In the genomic region with DNA sequence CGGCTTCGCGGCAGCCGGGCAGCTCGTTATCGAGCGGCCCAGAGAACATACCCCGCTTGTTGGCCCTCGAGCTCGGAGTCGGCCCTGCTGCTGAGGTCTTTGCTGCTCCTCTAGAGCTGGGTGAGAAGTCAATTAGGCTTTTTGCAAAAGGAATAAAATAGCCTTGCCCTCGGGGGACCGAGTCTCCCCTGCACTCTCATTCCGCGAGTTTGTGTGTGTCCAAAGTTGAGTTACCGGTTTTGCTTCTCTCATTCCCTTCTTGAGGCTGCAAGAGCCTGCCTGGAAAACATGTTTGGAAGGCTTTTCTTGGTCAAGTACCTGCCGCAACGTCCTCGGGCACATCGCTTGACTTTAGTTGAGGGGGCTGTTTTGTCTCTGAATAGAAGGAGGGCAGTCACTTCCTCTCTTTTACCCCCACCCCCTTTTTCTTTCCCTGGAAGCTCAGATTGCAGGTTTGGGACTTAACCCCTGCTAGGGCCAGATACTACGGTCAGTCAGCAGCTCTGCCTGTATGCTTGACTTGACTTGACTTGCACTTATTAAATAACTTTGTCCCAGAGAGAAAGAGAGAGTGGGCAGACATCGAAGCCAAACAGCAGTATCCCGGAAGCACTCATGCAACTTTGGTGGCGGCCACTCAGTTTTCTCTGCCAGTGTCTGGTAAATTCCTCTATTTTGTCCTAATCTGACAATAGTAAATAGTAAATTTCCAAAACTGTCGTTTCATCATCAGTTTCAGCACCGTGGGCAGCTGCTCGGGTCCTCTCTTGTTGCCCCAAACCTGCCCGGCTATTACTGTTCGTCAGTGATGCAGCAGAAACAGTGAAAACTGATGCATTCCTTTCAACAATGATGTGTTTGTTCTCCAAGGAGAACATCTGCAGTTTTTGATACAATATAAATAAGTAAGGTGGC, we compare ENCODE assay signal across 8 cellular contexts. TPM values are rescaled to one million over a fixed set of nuclear protein-coding genes. Genes with fewer than 3 reads are reported as not detected.
DNase-seq lines count a peak whose midpoint lies in the region; ATAC-seq and TF ChIP-seq lines count a peak whose summit lies in the region.

No MANE protein-coding gene starts in this region.

- H3K4me1 ChIP-seq in tibial nerve, result peaks cover 0 to 64% (median 33%) of the 10 kb centered on the region in 4 donors

- no peak for TF ChIP-seq RAD21 in Ishikawa (IDR thresholded peaks at IDR 0.05; ENCODE audit: low read depth)

- no peaks in the 10 kb centered on the region for H3K9me3 ChIP-seq in tibial nerve

- CTCF ChIA-PET in GM10248 (lab: Yijun Ruan, JAX) (interaction anchor here (1.0 to 1.5 kb wide), 7 partner anchors 9 to 283 kb away, joined by 3 to 5 read pairs (median 3); no protein-coding TSS in a partner anchor), WTC11 (lab: Charles Lee) (interaction anchor here (0.6 to 1.9 kb wide), 5 partner anchors 11 to 301 kb away, joined by 3 to 6 read pairs (median 4); no protein-coding TSS in a partner anchor)

- no peaks in the 10 kb centered on the region for H3K36me3 ChIP-seq in tibial nerve

- no peak for TF ChIP-seq POLR2A in tibial nerve (IDR thresholded peaks at IDR 0.05)

- H3K4me3 Mint-ChIP-seq in WTC11, result peak overlapping the region; percentile 95

- H3K4me3 ChIP-seq in epithelial cell of esophagus (ENCODE audit: low read length) (peak overlapping the region; percentile 95), tibial nerve (peak overlapping the region; percentile 58 to 86 (median 69))

- TF ChIP-seq EP300 in Ishikawa (IDR thresholded peaks at IDR 0.05; ENCODE audit: borderline replicate concordance) (no peak), tibial nerve (IDR thresholded peaks at IDR 0.05) (no peak)

- no peaks in the 10 kb centered on the region for H3K36me3 Mint-ChIP-seq in WTC11

- TF ChIP-seq CTCF in GM10248 (IDR thresholded peaks at IDR 0.05; ENCODE audit: control extremely low read depth, extremely low read depth, low read depth, missing control alignments) (no peak), WTC11 (IDR thresholded peaks at IDR 0.05) (no peak), epithelial cell of esophagus (IDR thresholded peaks at IDR 0.05; ENCODE audit: insufficient read depth, low read depth, low read length, missing control alignments) (no peak), tibial nerve (IDR thresholded peaks at IDR 0.05) (no peak)

- H3K9me3 Mint-ChIP-seq in WTC11, result no peaks in the 10 kb centered on the region

- H3K27ac Mint-ChIP-seq in WTC11, result peak overlapping the region; percentile 97

- H3K27me3 ChIP-seq in tibial nerve, result no peaks in the 10 kb centered on the region

- DNase-seq in GM10248 (ENCODE audit: extremely low spot score) (peak; percentile 9), WTC11 (ENCODE audit: low spot score) (peak; percentile 25), epithelial cell of esophagus (ENCODE audit: low read depth) (peak; percentile 82), midbrain (lab: John Stamatoyannopoulos, UW) (peak; percentile 69), tibial nerve (ENCODE audit: low spot score in 2 of 2) (peak in 1 of 2 donors; percentile 11), D341Med (ENCODE audit: low spot score) (no peak)

- peaks cover 48% of the 10 kb centered on the region for H3K4me1 Mint-ChIP-seq in WTC11

- H3K27me3 Mint-ChIP-seq in WTC11 (ENCODE audit: low read depth), result no peaks in the 10 kb centered on the region

- 0 to 1% methylated on average over 23 to 29 of the region's 29 CpGs for WGBS in tibial nerve, 2 donors

- H3K27ac ChIP-seq in tibial nerve, result peak overlapping the region; percentile 96 to 99 (median 98)

- POLR2A ChIA-PET in GM10248 (lab: Yijun Ruan, JAX), result no interaction called here
- POLR2A ChIA-PET in WTC11 (lab: Charles Lee), result interaction anchor here (0.6 to 1.5 kb wide), 2 partner anchors 36 to 156 kb away, joined by 3 to 5 read pairs; a partner anchor contains a TSS

- ATAC-seq in GM21737 (IDR thresholded peaks at IDR 0.05; ENCODE audit: unreplicated experiment), result peak; percentile 13
- ATAC-seq in WTC11, result peak; percentile 40

TF ChIP-seq in Ishikawa, 13 proteins besides CTCF, POLR2A, EP300 and RAD21:
- TF ChIP-seq CREB1 (IDR thresholded peaks at IDR 0.05; ENCODE audit: low read depth) (no peak), CEBPB (IDR thresholded peaks at IDR 0.05) (no peak; the same call in 1 of the 2 replicates), TEAD4 (IDR thresholded peaks at IDR 0.05) (peak; percentile 27; the same call in 1 of the 2 replicates), TCF12 (IDR thresholded peaks at IDR 0.05; ENCODE audit: low read depth) (no peak)
- TF ChIP-seq, protein P1, sequence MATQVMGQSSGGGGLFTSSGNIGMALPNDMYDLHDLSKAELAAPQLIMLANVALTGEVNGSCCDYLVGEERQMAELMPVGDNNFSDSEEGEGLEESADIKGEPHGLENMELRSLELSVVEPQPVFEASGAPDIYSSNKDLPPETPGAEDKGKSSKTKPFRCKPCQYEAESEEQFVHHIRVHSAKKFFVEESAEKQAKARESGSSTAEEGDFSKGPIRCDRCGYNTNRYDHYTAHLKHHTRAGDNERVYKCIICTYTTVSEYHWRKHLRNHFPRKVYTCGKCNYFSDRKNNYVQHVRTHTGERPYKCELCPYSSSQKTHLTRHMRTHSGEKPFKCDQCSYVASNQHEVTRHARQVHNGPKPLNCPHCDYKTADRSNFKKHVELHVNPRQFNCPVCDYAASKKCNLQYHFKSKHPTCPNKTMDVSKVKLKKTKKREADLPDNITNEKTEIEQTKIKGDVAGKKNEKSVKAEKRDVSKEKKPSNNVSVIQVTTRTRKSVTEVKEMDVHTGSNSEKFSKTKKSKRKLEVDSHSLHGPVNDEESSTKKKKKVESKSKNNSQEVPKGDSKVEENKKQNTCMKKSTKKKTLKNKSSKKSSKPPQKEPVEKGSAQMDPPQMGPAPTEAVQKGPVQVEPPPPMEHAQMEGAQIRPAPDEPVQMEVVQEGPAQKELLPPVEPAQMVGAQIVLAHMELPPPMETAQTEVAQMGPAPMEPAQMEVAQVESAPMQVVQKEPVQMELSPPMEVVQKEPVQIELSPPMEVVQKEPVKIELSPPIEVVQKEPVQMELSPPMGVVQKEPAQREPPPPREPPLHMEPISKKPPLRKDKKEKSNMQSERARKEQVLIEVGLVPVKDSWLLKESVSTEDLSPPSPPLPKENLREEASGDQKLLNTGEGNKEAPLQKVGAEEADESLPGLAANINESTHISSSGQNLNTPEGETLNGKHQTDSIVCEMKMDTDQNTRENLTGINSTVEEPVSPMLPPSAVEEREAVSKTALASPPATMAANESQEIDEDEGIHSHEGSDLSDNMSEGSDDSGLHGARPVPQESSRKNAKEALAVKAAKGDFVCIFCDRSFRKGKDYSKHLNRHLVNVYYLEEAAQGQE (IDR thresholded peaks at IDR 0.05; ENCODE audit: low read depth), result peak; percentile 84

TF ChIP-seq in WTC11, 78 proteins besides CTCF, POLR2A, EP300 and RAD21 (continues in another document):
- TF ChIP-seq ZNF263 (CRISPR knock-in tag; IDR thresholded peaks at IDR 0.05; ENCODE audit: low read depth) (no peak), CREM (CRISPR knock-in tag; IDR thresholded peaks at IDR 0.05) (no peak), FOXK1 (CRISPR knock-in tag; IDR thresholded peaks at IDR 0.05) (no peak; the same call in 1 of the 2 replicates), SOX15 (CRISPR knock-in tag; IDR thresholded peaks at IDR 0.05) (no peak), TCF7 (CRISPR knock-in tag; IDR thresholded peaks at IDR 0.05; ENCODE audit: low read depth) (no peak), TP53 (CRISPR knock-in tag; IDR thresholded peaks at IDR 0.05) (no peak), ATF1 (CRISPR knock-in tag; IDR thresholded peaks at IDR 0.05) (no peak)
- TF ChIP-seq, protein P2, sequence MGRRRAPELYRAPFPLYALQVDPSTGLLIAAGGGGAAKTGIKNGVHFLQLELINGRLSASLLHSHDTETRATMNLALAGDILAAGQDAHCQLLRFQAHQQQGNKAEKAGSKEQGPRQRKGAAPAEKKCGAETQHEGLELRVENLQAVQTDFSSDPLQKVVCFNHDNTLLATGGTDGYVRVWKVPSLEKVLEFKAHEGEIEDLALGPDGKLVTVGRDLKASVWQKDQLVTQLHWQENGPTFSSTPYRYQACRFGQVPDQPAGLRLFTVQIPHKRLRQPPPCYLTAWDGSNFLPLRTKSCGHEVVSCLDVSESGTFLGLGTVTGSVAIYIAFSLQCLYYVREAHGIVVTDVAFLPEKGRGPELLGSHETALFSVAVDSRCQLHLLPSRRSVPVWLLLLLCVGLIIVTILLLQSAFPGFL (CRISPR knock-in tag; IDR thresholded peaks at IDR 0.05; ENCODE audit: borderline replicate concordance), result no peak
- TF ChIP-seq, protein P3, sequence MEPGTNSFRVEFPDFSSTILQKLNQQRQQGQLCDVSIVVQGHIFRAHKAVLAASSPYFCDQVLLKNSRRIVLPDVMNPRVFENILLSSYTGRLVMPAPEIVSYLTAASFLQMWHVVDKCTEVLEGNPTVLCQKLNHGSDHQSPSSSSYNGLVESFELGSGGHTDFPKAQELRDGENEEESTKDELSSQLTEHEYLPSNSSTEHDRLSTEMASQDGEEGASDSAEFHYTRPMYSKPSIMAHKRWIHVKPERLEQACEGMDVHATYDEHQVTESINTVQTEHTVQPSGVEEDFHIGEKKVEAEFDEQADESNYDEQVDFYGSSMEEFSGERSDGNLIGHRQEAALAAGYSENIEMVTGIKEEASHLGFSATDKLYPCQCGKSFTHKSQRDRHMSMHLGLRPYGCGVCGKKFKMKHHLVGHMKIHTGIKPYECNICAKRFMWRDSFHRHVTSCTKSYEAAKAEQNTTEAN (CRISPR knock-in tag; IDR thresholded peaks at IDR 0.05), result no peak
- TF ChIP-seq, protein P4, sequence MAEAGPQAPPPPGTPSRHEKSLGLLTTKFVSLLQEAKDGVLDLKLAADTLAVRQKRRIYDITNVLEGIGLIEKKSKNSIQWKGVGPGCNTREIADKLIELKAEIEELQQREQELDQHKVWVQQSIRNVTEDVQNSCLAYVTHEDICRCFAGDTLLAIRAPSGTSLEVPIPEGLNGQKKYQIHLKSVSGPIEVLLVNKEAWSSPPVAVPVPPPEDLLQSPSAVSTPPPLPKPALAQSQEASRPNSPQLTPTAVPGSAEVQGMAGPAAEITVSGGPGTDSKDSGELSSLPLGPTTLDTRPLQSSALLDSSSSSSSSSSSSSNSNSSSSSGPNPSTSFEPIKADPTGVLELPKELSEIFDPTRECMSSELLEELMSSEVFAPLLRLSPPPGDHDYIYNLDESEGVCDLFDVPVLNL (CRISPR knock-in tag; IDR thresholded peaks at IDR 0.05; ENCODE audit: borderline replicate concordance, low read depth), result no peak

RNA-seq across cellular contexts. Expression of a gene that starts 0.6 kb away (rescaled TPM):
- total RNA-seq in WTC11 (2021) (28.9 to 29.8 TPM (median 29.4 TPM) in 3 replicates), tibial nerve (100 to 1,000 TPM; 107 to 142 (median 128) TPM)

RNA-seq across cellular contexts. Expression of a gene that starts 21.3 kb away (rescaled TPM):
- total RNA-seq in WTC11 (2021), result not detected in 3 replicates
- 1 to 10 TPM in 1 of 4 donors, under 1 TPM in 3; 0.60 to 1.4 (median 0.86) TPM for total RNA-seq in tibial nerve
